ENCODE assay signal across 8 cellular contexts in the genomic region with DNA sequence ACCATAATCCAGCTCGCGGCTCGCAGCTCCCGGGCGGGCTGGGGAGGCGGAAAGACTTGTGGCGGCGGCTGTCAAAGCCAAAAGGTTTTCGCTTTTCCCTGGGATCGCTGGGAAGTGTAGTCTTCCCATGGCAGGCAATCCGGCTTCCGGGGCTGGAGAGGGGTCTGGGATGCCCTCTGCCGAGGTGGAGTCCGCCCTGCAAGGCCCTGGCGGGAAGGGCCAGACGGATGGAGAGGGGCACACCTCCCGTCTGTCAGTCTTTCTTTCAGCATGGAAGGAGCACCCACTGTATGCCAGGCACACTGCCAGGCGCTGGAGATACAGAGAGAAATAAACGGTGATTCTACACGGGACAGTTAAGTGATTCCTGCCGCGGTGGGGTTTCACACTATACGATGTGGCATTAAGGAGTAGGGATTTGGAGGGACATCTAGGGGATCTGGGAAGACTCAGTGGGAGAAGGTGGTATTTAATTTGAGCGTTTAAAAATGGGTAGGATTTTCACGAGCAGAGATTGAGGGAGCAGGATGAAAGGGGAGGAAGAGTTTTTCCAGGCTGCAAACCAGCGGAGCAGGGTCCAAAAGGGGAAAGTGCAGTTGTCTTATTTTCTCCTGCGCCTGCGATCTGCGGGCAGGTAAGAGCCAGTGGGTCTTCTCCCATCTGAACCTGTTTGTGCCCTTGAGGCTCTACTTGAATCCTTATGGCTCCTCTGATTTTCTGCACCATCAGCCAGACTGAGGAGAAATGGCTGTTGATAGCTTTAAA. TPM values are rescaled to one million over a fixed set of nuclear protein-coding genes. Genes with fewer than 3 reads are reported as not detected.
DNase-seq lines count a peak whose midpoint lies in the region; ATAC-seq and TF ChIP-seq lines count a peak whose summit lies in the region.

BACE1 (minus strand) TSS at position 60 of the 765 bp plus-strand sequence. CDS start 461 bp downstream, outside the sequence.

- no peaks in the 10 kb centered on the region for H3K36me3 ChIP-seq in Panc1 (ENCODE audit: control insufficient read depth, insufficient read depth, low read length)
- H3K36me3 ChIP-seq in brain microvascular endothelial cell (replicated peaks), result no peaks in the 10 kb centered on the region

- H3K4me1 Mint-ChIP-seq in Calu3 (ENCODE audit: low read depth, unreplicated experiment), result peaks cover 8% of the 10 kb centered on the region

- TF ChIP-seq CTCF in Calu3 (IDR thresholded peaks at IDR 0.05; ENCODE audit: unreplicated experiment) (no peak), Panc1 (IDR thresholded peaks at IDR 0.05) (no peak; the same call in 1 of the 2 replicates), brain microvascular endothelial cell (IDR thresholded peaks at IDR 0.05; ENCODE audit: low read depth, low read length, missing control alignments) (peak; percentile 72)

- H3K4me3 Mint-ChIP-seq in Calu3 (ENCODE audit: low read depth, unreplicated experiment), result peak within 1 kb of the TSS; percentile 67

- H3K27ac Mint-ChIP-seq in Calu3 (ENCODE audit: unreplicated experiment), result no peak within 1 kb of the TSS

- BruUV-seq in Calu3 (replicated peaks; lab: Mats Ljungman, UMichigan) (no TSS peak), Panc1 (replicated peaks; lab: Mats Ljungman, UMichigan) (no TSS peak)

- H3K9me3 ChIP-seq in Panc1 (ENCODE audit: control insufficient read depth, insufficient read depth, low read depth, low read length), result no peaks in the 10 kb centered on the region

- no peaks in the 10 kb centered on the region for H3K9me3 Mint-ChIP-seq in Calu3 (ENCODE audit: low read depth, unreplicated experiment)

- peaks cover 11% of the 10 kb centered on the region for H3K4me1 ChIP-seq in Panc1 (ENCODE audit: control insufficient read depth, insufficient read depth, low read length)

- in situ Hi-C loops in Panc1 (cut with HindIII; ENCODE audit: low pct_unique_long_range_greater_than_20kb, low sequenced_read_pairs), result no loop called here
- in situ Hi-C loops in brain microvascular endothelial cell (cut with HindIII; ENCODE audit: low pct_ligation_motif_present, low sequenced_read_pairs), result no loop called here

- H3K27me3 Mint-ChIP-seq in Calu3 (ENCODE audit: unreplicated experiment), result no peaks in the 10 kb centered on the region

- H3K27ac ChIP-seq in Panc1 (ENCODE audit: low read length), result peak within 1 kb of the TSS; percentile 78
- no peak within 1 kb of the TSS for H3K27ac ChIP-seq in brain microvascular endothelial cell

- ATAC-seq in Panc1 (peak; percentile 99), GM19324 (IDR thresholded peaks at IDR 0.05; ENCODE audit: low FRiP score, unreplicated experiment) (no peak), GM18517 (IDR thresholded peaks at IDR 0.05; ENCODE audit: unreplicated experiment) (no peak)

- POLR2A ChIA-PET in Panc1 (lab: Charles Lee), result interaction anchor here (1.0 kb wide), 1 partner anchor 11 kb away, joined by 4 read pairs; the partner anchor contains the start of gene CEP164

- intact Hi-C loops in Calu3 (cut with micrococcal nuclease; ENCODE audit: unreplicated experiment), result loop anchor here (5.0 kb wide), 1 partner anchor 84 kb away; the partner anchor contains the start of genes PCSK7 and RNF214
- intact Hi-C loops in Panc1 (cut with micrococcal nuclease; ENCODE audit: unreplicated experiment), result loop anchor here (5.0 kb wide), 1 partner anchor 79 kb away; no protein-coding TSS in a partner anchor
- intact Hi-C loops in posterior cingulate gyrus (cut with DNase I), result loop anchor here (1.0 kb wide), 1 partner anchor 84 kb away; the partner anchor contains the start of genes PCSK7 and RNF214

- CTCF ChIA-PET in Calu3 (lab: Charles Lee) (no interaction called here), Panc1 (lab: Charles Lee) (interaction anchor here (0.7 kb wide), 1 partner anchor 82 kb away, joined by 3 read pairs; no protein-coding TSS in a partner anchor)

- no peaks in the 10 kb centered on the region for H3K27me3 ChIP-seq in Panc1 (ENCODE audit: control insufficient read depth, insufficient read depth, low read length)
- no peaks in the 10 kb centered on the region for H3K27me3 ChIP-seq in brain microvascular endothelial cell (replicated peaks)

- H3K4me3 ChIP-seq in Panc1 (ENCODE audit: low read depth in 2 of 2, low read length in 2 of 2) (peak within 1 kb of the TSS; percentile 63 to 81), brain microvascular endothelial cell (ENCODE audit: low read depth, low read length) (peak within 1 kb of the TSS; percentile 70)

- peaks cover 12% of the 10 kb centered on the region for H3K36me3 Mint-ChIP-seq in Calu3 (ENCODE audit: insufficient read depth, unreplicated experiment)

- DNase-seq in Calu3 (peak; percentile 73), HuH-7 (ENCODE audit: low spot score) (peak; percentile 91), Panc1 (ENCODE audit: low read depth, low spot score) (peak; percentile 46), brain microvascular endothelial cell (peak; percentile 67), hypothalamus (lab: John Stamatoyannopoulos, UW) (peak; percentile 31 to 94 (median 80)), posterior cingulate gyrus (peak; percentile 83 to 99 (median 92))

RNA-seq across cellular contexts. Expression of gene BACE1, which starts in this region (rescaled TPM):
- total RNA-seq in Calu3 (2022), result 9.6 and 10.7 TPM in 2 replicates
- total RNA-seq in Panc1 (2021; ENCODE audit: unreplicated experiment), result 4.9 TPM
- 9.2 TPM for polyA plus RNA-seq in Panc1 (2012; ENCODE audit: insufficient read length)
